13 cellular contexts compared by ENCODE assay signal in genomic region chr16:10536814-10537389, GRCh38. TPM values are rescaled to one million over a fixed set of nuclear protein-coding genes. Genes with fewer than 3 reads are reported as not detected.
"Had no signal": no experiment of that assay in that cellular context is flagged by ENCODE, and none has a peak within 500 bp of the region (broad histone marks: within the 10 kb centered on the region; RNA-seq: fewer than 3 reads in every experiment).

No MANE protein-coding gene starts in this region.

- ATAC-seq: effector memory CD8-positive, alpha-beta T cell; stimulated activated effector memory CD8-positive, alpha-beta T cell treated with anti-CD3 and anti-CD28 coated beads, Interleukin-12 subunit alpha, Interleukin-12 subunit beta, amount 100 ng/mL, for 72 hours had no signal

- H3K36me3 ChIP-seq: neutrophil had no signal

- H3K4me3 Mint-ChIP-seq: activated CD4-positive, alpha-beta T cell treated with anti-CD3 and anti-CD28 coated beads, Interleukin-2, amount 10 ng/mL, durations not matched to agents 24 days and 14 days; activated naive CD4-positive, alpha-beta T cell treated with anti-CD3 and anti-CD28 coated beads, Interleukin-2, amount 10 ng/mL, durations not matched to agents 7 days and 5 days; central memory CD8-positive, alpha-beta T cell; effector memory CD8-positive, alpha-beta T cell; stimulated activated effector memory CD8-positive, alpha-beta T cell treated with anti-CD3 and anti-CD28 coated beads, Interleukin-12 subunit alpha, Interleukin-12 subunit beta, amount 100 ng/mL, for 72 hours had no signal

- H3K27ac Mint-ChIP-seq: activated CD4-positive, alpha-beta T cell treated with anti-CD3 and anti-CD28 coated beads, Interleukin-2, amount 10 ng/mL, durations not matched to agents 24 days and 14 days; activated naive CD4-positive, alpha-beta T cell treated with anti-CD3 and anti-CD28 coated beads, Interleukin-2, amount 10 ng/mL, durations not matched to agents 7 days and 5 days; effector memory CD8-positive, alpha-beta T cell; stimulated activated effector memory CD8-positive, alpha-beta T cell treated with anti-CD3 and anti-CD28 coated beads, Interleukin-12 subunit alpha, Interleukin-12 subunit beta, amount 100 ng/mL, for 72 hours had no signal

- H3K9me3 Mint-ChIP-seq: activated CD4-positive, alpha-beta T cell treated with anti-CD3 and anti-CD28 coated beads, Interleukin-2, amount 10 ng/mL, durations not matched to agents 24 days and 14 days; activated naive CD4-positive, alpha-beta T cell treated with anti-CD3 and anti-CD28 coated beads, Interleukin-2, amount 10 ng/mL, durations not matched to agents 7 days and 5 days; central memory CD8-positive, alpha-beta T cell; effector memory CD8-positive, alpha-beta T cell; stimulated activated effector memory CD8-positive, alpha-beta T cell treated with anti-CD3 and anti-CD28 coated beads, Interleukin-12 subunit alpha, Interleukin-12 subunit beta, amount 100 ng/mL, for 72 hours had no signal

- H3K27me3 Mint-ChIP-seq: activated CD4-positive, alpha-beta T cell treated with anti-CD3 and anti-CD28 coated beads, Interleukin-2, amount 10 ng/mL, durations not matched to agents 24 days and 14 days; central memory CD8-positive, alpha-beta T cell had no signal

- H3K36me3 Mint-ChIP-seq: activated naive CD4-positive, alpha-beta T cell treated with anti-CD3 and anti-CD28 coated beads, Interleukin-2, amount 10 ng/mL, durations not matched to agents 7 days and 5 days; stimulated activated effector memory CD8-positive, alpha-beta T cell treated with anti-CD3 and anti-CD28 coated beads, Interleukin-12 subunit alpha, Interleukin-12 subunit beta, amount 100 ng/mL, for 72 hours had no signal

- H3K4me1 Mint-ChIP-seq: activated CD4-positive, alpha-beta T cell treated with anti-CD3 and anti-CD28 coated beads, Interleukin-2, amount 10 ng/mL, durations not matched to agents 24 days and 14 days; activated naive CD4-positive, alpha-beta T cell treated with anti-CD3 and anti-CD28 coated beads, Interleukin-2, amount 10 ng/mL, durations not matched to agents 7 days and 5 days; central memory CD8-positive, alpha-beta T cell; stimulated activated effector memory CD8-positive, alpha-beta T cell treated with anti-CD3 and anti-CD28 coated beads, Interleukin-12 subunit alpha, Interleukin-12 subunit beta, amount 100 ng/mL, for 72 hours had no signal

- H3K4me3 ChIP-seq: tibial artery, vagina had no signal

- DNase-seq: activated CD4-positive, alpha-beta T cell treated with anti-CD3 and anti-CD28 coated beads, Interleukin-2, amount 10 ng/mL, durations not matched to agents 24 days and 14 days; activated CD8-positive, alpha-beta memory T cell treated with anti-CD3 and anti-CD28 coated beads for 24 hours; activated naive CD4-positive, alpha-beta T cell treated with anti-CD3 and anti-CD28 coated beads, Interleukin-2, amount 10 ng/mL, durations not matched to agents 7 days and 5 days; effector memory CD8-positive, alpha-beta T cell; erythroblast; midbrain; small intestine; tibial artery had no signal

- H3K27me3 ChIP-seq: neutrophil, tibial artery, vagina had no signal

- H3K9me3 ChIP-seq: neutrophil, tibial artery, vagina had no signal

RNA-seq across cellular contexts. Expression of gene EMP2, which starts 43.5 kb away (rescaled TPM):
- total RNA-seq: activated CD4-positive, alpha-beta T cell treated with anti-CD3 and anti-CD28 coated beads, Interleukin-2, amount 10 ng/mL, durations not matched to agents 24 days and 14 days; T-helper 1 cell treated with Interleukin-12 subunit alpha and Interleukin-12 subunit beta and Interleukin-4 antibody, amounts not matched to agents 30 ng/mL and 1 ng/mL, for 36 hours had no signal
